In genomic region chr5:160008877-160009590, GRCh38 we compare ENCODE assay signal across 8 cellular contexts. TPM values are rescaled to one million over a fixed set of nuclear protein-coding genes. Genes with fewer than 3 reads are reported as not detected.
DNase-seq lines count a peak whose midpoint lies in the region; ATAC-seq, FAIRE-seq and TF ChIP-seq lines count a peak whose summit lies in the region.

TSS of gene TTC1 (plus strand) at chr5:160009139. CDS start at chr5:160010529, 1,390 bp downstream.

- no peaks in the 10 kb centered on the region for H3K9me3 Mint-ChIP-seq in astrocyte (ENCODE audit: unreplicated experiment)

- DNase-seq in NCI-H187 treated with DMSO at 0.1 percent for 48 hours (lab: John Stamatoyannopoulos, UW) (peak; percentile 98), astrocyte (ENCODE audit: low read depth) (peak; percentile 99), right cardiac atrium (peak; percentile 94 to 96 (median 95)), pulmonary artery endothelial cell (ENCODE audit: low read depth, low spot score) (peak; percentile 97), uterus (peak; percentile 94 to 99)

- under 1% methylated on average over 31 of the region's 31 CpGs for whole genome bisulfite sequencing in right cardiac atrium

- peak within 1 kb of the TSS; percentile 83 for H3K4me2 ChIP-seq in astrocyte (ENCODE audit: low read length)

- peaks cover 43% of the 10 kb centered on the region for H3K79me2 ChIP-seq in astrocyte (ENCODE audit: insufficient read depth, low read length)

- H3K9ac ChIP-seq in astrocyte (ENCODE audit: low read length): peak within 1 kb of the TSS; percentile 93

- H3K27ac Mint-ChIP-seq in astrocyte (ENCODE audit: unreplicated experiment): peak within 1 kb of the TSS; percentile 99

- H3K4me1 ChIP-seq in astrocyte (ENCODE audit: insufficient read depth, low read length): peaks cover 11% of the 10 kb centered on the region
- peaks cover 2% of the 10 kb centered on the region for H3K4me1 ChIP-seq in right cardiac atrium (ENCODE audit: control insufficient read depth, insufficient read depth, low read length)
- H3K4me1 ChIP-seq in uterus: peaks cover 0 to 3% of the 10 kb centered on the region in 2 donors

- TF ChIP-seq POLR2A in uterus (IDR thresholded peaks at IDR 0.05): peak; percentile 72 to 75

- H3K36me3 ChIP-seq in astrocyte (ENCODE audit: insufficient read depth, low read length): peaks cover 11% of the 10 kb centered on the region
- H3K36me3 ChIP-seq in uterus: no peaks in the 10 kb centered on the region

- intact Hi-C loops in T-helper 2 cell treated with Interferon-gamma antibody and Interleukin-4, amounts not matched to agents 100 ng/mL and 5 ng/mL, for 36 hours (cut with micrococcal nuclease): loop anchor here (1.0 to 10.0 kb wide), 5 partner anchors 110 to 800 kb away; partner anchors contain the start of genes PWWP2A, RNF145, SLU7 and UBLCP1
- intact Hi-C loops in right cardiac atrium (cut with DNase I): no loop called here
- intact Hi-C loops in uterus (cut with DNase I; ENCODE audit: low total_unique reads): no loop called here

- peak within 1 kb of the TSS; percentile 99 for H3K4me3 Mint-ChIP-seq in astrocyte (ENCODE audit: unreplicated experiment)

- H3K27me3 Mint-ChIP-seq in astrocyte (ENCODE audit: low read depth, unreplicated experiment): no peaks in the 10 kb centered on the region

- no peaks in the 10 kb centered on the region for H3K9me3 ChIP-seq in astrocyte (ENCODE audit: insufficient read depth, low read depth, low read length)
- H3K9me3 ChIP-seq in right cardiac atrium (ENCODE audit: control insufficient read depth, low read length): no peaks in the 10 kb centered on the region
- H3K9me3 ChIP-seq in uterus: no peaks in the 10 kb centered on the region

- peak within 1 kb of the TSS; percentile 98 for H3K4me3 ChIP-seq in astrocyte (ENCODE audit: insufficient read depth, low read depth, low read length)
- H3K4me3 ChIP-seq in right cardiac atrium (ENCODE audit: low read length): peak within 1 kb of the TSS; percentile 99
- H3K4me3 ChIP-seq in uterus: peak within 1 kb of the TSS; percentile 66 to 68

- peak within 1 kb of the TSS; percentile 84 for H2AFZ ChIP-seq in astrocyte (ENCODE audit: low read depth, low read length)

- H3K27ac ChIP-seq in astrocyte (ENCODE audit: low read depth, low read length): peak within 1 kb of the TSS; percentile 89
- H3K27ac ChIP-seq in right cardiac atrium (ENCODE audit: low read length): peak within 1 kb of the TSS; percentile 87
- H3K27ac ChIP-seq in uterus: peak within 1 kb of the TSS; percentile 82 to 88

- H4K20me1 ChIP-seq in astrocyte (ENCODE audit: insufficient read depth, low read length): peaks cover 8% of the 10 kb centered on the region

- peak; percentile 99 for ATAC-seq in GM18502 (IDR thresholded peaks at IDR 0.05; ENCODE audit: poor library complexity, unreplicated experiment)
- peak; percentile 99 for ATAC-seq in HG02943 (IDR thresholded peaks at IDR 0.05; ENCODE audit: low read depth, unreplicated experiment)
- peak; percentile 98 to 99 for ATAC-seq in right cardiac atrium

- no peak for TF ChIP-seq CTCF in astrocyte (IDR thresholded peaks at IDR 0.05; ENCODE audit: insufficient read depth, low read depth, low read length)
- no peak for TF ChIP-seq CTCF in uterus (IDR thresholded peaks at IDR 0.05)

- H3K36me3 Mint-ChIP-seq in astrocyte (ENCODE audit: low read depth, unreplicated experiment): no peaks in the 10 kb centered on the region

- H3K27me3 ChIP-seq in astrocyte (ENCODE audit: insufficient read depth, low read length) (no peaks in the 10 kb centered on the region), right cardiac atrium (ENCODE audit: control insufficient read depth, insufficient read depth) (no peaks in the 10 kb centered on the region), uterus (no peaks in the 10 kb centered on the region)

- peak; percentile 99 for FAIRE-seq in astrocyte (lab: Jason Lieb, UNC)

- peaks cover 16% of the 10 kb centered on the region for H3K4me1 Mint-ChIP-seq in astrocyte (ENCODE audit: low read depth, unreplicated experiment)

RNA-seq across cellular contexts. Expression of gene TTC1, which starts in this region (rescaled TPM):
- total RNA-seq in T-helper 2 cell treated with Interferon-gamma antibody and Interleukin-4, amounts not matched to agents 100 ng/mL and 5 ng/mL, for 36 hours: 55.5 and 56.9 TPM in 2 replicates
- total RNA-seq in astrocyte (53.9 and 61.2 TPM in 2 replicates), right cardiac atrium (100 to 1,000 TPM in 1 of 4 donors, 10 to 100 TPM in 3; 79.0 to 107 (median 86.8) TPM), pulmonary artery endothelial cell (46.2 and 57.0 TPM in 2 replicates), uterus (10 to 100 TPM in 3 of 4 donors, 1 to 10 TPM in 1; 9.7 to 43.5 (median 41.1) TPM)
- polyA plus RNA-seq in right cardiac atrium: 133 TPM

Comparison
In these comparisons a context has a peak if more than half of its experiments do, and no peak if none do; other contexts are left out.
1. Peak in every context shown above with its lines: DNase-seq, ATAC-seq, H3K4me3 ChIP-seq and H3K27ac ChIP-seq.